Comparison of ENCODE assay signal across 5 cellular contexts in genomic region chr16:87817370-87817769, GRCh38. TPM values are rescaled to one million over a fixed set of nuclear protein-coding genes. Genes with fewer than 3 reads are reported as not detected.
DNase-seq lines count a peak whose midpoint lies in the region; ATAC-seq, FAIRE-seq and TF ChIP-seq lines count a peak whose summit lies in the region.
"Not testable (repeated sequence)": the region's sequence is repeated elsewhere in the genome, so short reads cannot be mapped to it uniquely, and the experiment has no call there.

No MANE protein-coding gene starts in this region.

- H3K27me3 ChIP-seq in BLaER1; HCT116 (ENCODE audit: insufficient read depth, low read length); IMR-90 (ENCODE audit: control insufficient read depth, insufficient read depth, low read length); GM12878 (replicated peaks in 1 of 2; ENCODE audit: control insufficient read depth in 2 of 2, insufficient read depth in 2 of 2, low read length in 1 of 2): not testable (repeated sequence)
- H3K27me3 ChIP-seq in HepG2 (ENCODE audit: control insufficient read depth in 1 of 2, insufficient read depth in 2 of 2, low read length in 2 of 2), result peaks cover 7 to 36% of the 10 kb centered on the region in 2 experiments; a peak in 4 of 5 replicates

- not testable (repeated sequence) for H2BK20ac ChIP-seq in IMR-90 (ENCODE audit: low read depth, low read length)

- not testable (repeated sequence) for TF ChIP-seq POLR2A in HCT116 (IDR thresholded peaks at IDR 0.05; ENCODE audit: borderline replicate concordance, extremely low read depth, insufficient read depth, insufficient read length); IMR-90 (IDR thresholded peaks at IDR 0.05; ENCODE audit: low read depth, low read length); GM12878 (IDR thresholded peaks at IDR 0.05; ENCODE audit: low read depth, low read length); HepG2 (IDR thresholded peaks at IDR 0.05; ENCODE audit: insufficient read depth in 1 of 2, low read depth in 2 of 2, low read length in 2 of 2)

- not testable (repeated sequence) for H3K9ac ChIP-seq in BLaER1; HCT116 (ENCODE audit: low read length); IMR-90 (ENCODE audit: low read depth, low read length); GM12878 (ENCODE audit: control insufficient read depth, insufficient read depth, low read length); HepG2 (ENCODE audit: insufficient read depth, low read depth, low read length)

- not testable (repeated sequence) for BruUV-seq in HCT116 (replicated peaks; lab: Mats Ljungman, UMichigan); IMR-90 (replicated peaks; lab: Mats Ljungman, UMichigan); GM12878 (replicated peaks; lab: Mats Ljungman, UMichigan); HepG2 (replicated peaks; lab: Mats Ljungman, UMichigan)

- DNase-seq in HCT116 (ENCODE audit: low read depth, low spot score); IMR-90; GM12878 (ENCODE audit: low read depth, low spot score); HepG2 (ENCODE audit: low spot score): not testable (repeated sequence)

- H3K79me2 ChIP-seq in HCT116 (ENCODE audit: insufficient read depth, low read length); GM12878 (ENCODE audit: control insufficient read depth, insufficient read depth, low read length); HepG2 (ENCODE audit: insufficient read depth, low read length): not testable (repeated sequence)

- H3K14ac ChIP-seq in IMR-90 (replicated peaks; ENCODE audit: low read depth, low read length), result not testable (repeated sequence)

- H3K9me3 ChIP-seq in BLaER1 (peaks cover 21% of the 10 kb centered on the region), HCT116 (ENCODE audit: control insufficient read depth in 1 of 2, insufficient read depth in 1 of 2, low read depth in 1 of 2, low read length in 2 of 2) (peaks cover 14 to 27% of the 10 kb centered on the region in 2 experiments; a peak in 3 of 4 replicates), IMR-90 (ENCODE audit: control insufficient read depth, insufficient read depth, low read length) (peaks cover 28% of the 10 kb centered on the region), GM12878 (replicated peaks; ENCODE audit: control insufficient read depth, insufficient read depth, low read length) (peaks cover 11% of the 10 kb centered on the region; the same call in 2 of the 3 replicates)
- H3K9me3 ChIP-seq in HepG2 (ENCODE audit: low read length), result not testable (repeated sequence)

- H3K4me2 ChIP-seq in BLaER1, result peak overlapping the region; percentile 68
- H3K4me2 ChIP-seq in HCT116 (ENCODE audit: low read length); IMR-90 (ENCODE audit: low read depth, low read length); GM12878 (ENCODE audit: control insufficient read depth, insufficient read depth); HepG2 (ENCODE audit: low read depth, low read length): not testable (repeated sequence)

- H2AFZ ChIP-seq in HCT116 (ENCODE audit: low read depth, low read length, poor library complexity, severe bottlenecking); IMR-90 (replicated peaks; ENCODE audit: low read length, poor library complexity); GM12878 (ENCODE audit: control insufficient read depth, low read depth, low read length); HepG2 (ENCODE audit: low read length): not testable (repeated sequence)

- not testable (repeated sequence) for ATAC-seq in HCT116; IMR-90 (ENCODE audit: low read depth); GM12878; HepG2

- RAD21 ChIA-PET in HCT116 (lab: Charles Lee; ENCODE audit: low non-redundant PET in 1 of 2, low total read pairs in 2 of 2, uncharacterized antibody in 2 of 2, unreplicated experiment in 2 of 2); GM12878 (lab: Charles Lee; ENCODE audit: unreplicated experiment): not testable (repeated sequence)

- not testable (repeated sequence) for H3K36me3 ChIP-seq in BLaER1; HCT116 (ENCODE audit: control insufficient read depth in 1 of 2, insufficient read depth in 2 of 2, low read length in 2 of 2); IMR-90 (ENCODE audit: control insufficient read depth, insufficient read depth, low read length); GM12878 (ENCODE audit: control insufficient read depth in 2 of 2, insufficient read depth in 2 of 2, low read length in 1 of 2); HepG2 (replicated peaks in 1 of 2; ENCODE audit: control insufficient read depth in 1 of 2, insufficient read depth in 2 of 2, low read length in 2 of 2)

- H3K4ac ChIP-seq in IMR-90 (ENCODE audit: low read depth, low read length), result not testable (repeated sequence)

- not testable (repeated sequence) for H4K20me1 ChIP-seq in BLaER1; HCT116 (ENCODE audit: insufficient read depth); IMR-90 (ENCODE audit: insufficient read depth, low read length); GM12878 (ENCODE audit: control insufficient read depth, insufficient read depth); HepG2 (ENCODE audit: insufficient read depth, low read length)

- POLR2A ChIA-PET in HCT116 (lab: Charles Lee); IMR-90 (lab: Charles Lee; ENCODE audit: unreplicated experiment); GM12878 (lab: Charles Lee); HepG2 (lab: Yijun Ruan, JAX): not testable (repeated sequence)

- H2AK5ac ChIP-seq in IMR-90 (ENCODE audit: low read depth, low read length), result not testable (repeated sequence)

- H3K79me1 ChIP-seq in IMR-90 (ENCODE audit: low read depth in 1 of 2, low read length in 2 of 2), result not testable (repeated sequence)

- not testable (repeated sequence) for FAIRE-seq in GM12878 (lab: Jason Lieb, UNC); HepG2 (lab: Jason Lieb, UNC)

- not testable (repeated sequence) for TF ChIP-seq RAD21 in HCT116 (IDR thresholded peaks at IDR 0.05; ENCODE audit: low read depth); IMR-90 (IDR thresholded peaks at IDR 0.05; ENCODE audit: low read length); GM12878 (IDR thresholded peaks at IDR 0.05; ENCODE audit: insufficient read depth, low read depth, low read length); HepG2 (CRISPR knock-in tag; IDR thresholded peaks at IDR 0.05)

- H4K91ac ChIP-seq in IMR-90 (ENCODE audit: insufficient read depth, low read depth, low read length), result not testable (repeated sequence)

- peak overlapping the region; percentile 90 for H3K27ac ChIP-seq in BLaER1
- H3K27ac ChIP-seq in HCT116 (ENCODE audit: low read depth, low read length); IMR-90 (ENCODE audit: insufficient read depth, low read length); GM12878 (ENCODE audit: control insufficient read depth, insufficient read depth); HepG2 (ENCODE audit: extremely low read length, insufficient read depth, low read length): not testable (repeated sequence)

- SMC1A ChIA-PET in GM12878 (lab: Charles Lee; ENCODE audit: uncharacterized antibody, unreplicated experiment), result interaction anchor here (2.0 kb wide), 1 partner anchor 33 kb away, joined by 7 read pairs; no protein-coding TSS in a partner anchor

- H3K9me2 ChIP-seq in HCT116 (ENCODE audit: insufficient read depth), result not testable (repeated sequence)

- intact Hi-C loops in HCT116 (cut with micrococcal nuclease); IMR-90 (cut with micrococcal nuclease); GM12878 (cut with micrococcal nuclease; ENCODE audit: unreplicated experiment); HepG2 (cut with micrococcal nuclease; ENCODE audit: unreplicated experiment): not testable (repeated sequence)

- H3K23ac ChIP-seq in IMR-90 (ENCODE audit: low read depth, low read length), result not testable (repeated sequence)

- not testable (repeated sequence) for H2BK15ac ChIP-seq in IMR-90 (ENCODE audit: low read depth, low read length)

- not testable (repeated sequence) for H3K56ac ChIP-seq in IMR-90 (ENCODE audit: extremely low read depth, insufficient read depth, low read length)

- 67% methylated on average over 1 of the region's 7 CpGs; no CpG with 5 or more reads in 1 of the 2 experiments for WGBS in IMR-90 (ENCODE audit: extremely low coverage in 2 of 2, insufficient read length in 1 of 2), 2 experiments
- 56% methylated on average over 7 of the region's 7 CpGs for WGBS in GM12878 (ENCODE audit: insufficient coverage, insufficient replicate concordance, low lambda C conversion rate, missing lambda C conversion rate)
- WGBS in HepG2 (ENCODE audit: low lambda C conversion rate), result 61% methylated on average over 7 of the region's 7 CpGs

- in situ Hi-C loops in IMR-90 (cut with MboI; ENCODE audit: low sequenced_read_pairs); GM12878 (cut with MboI); HepG2 (cut with HindIII; ENCODE audit: extremely low pct_ligation_motif_present, low pct_unique_long_range_greater_than_20kb): not testable (repeated sequence)

- not testable (repeated sequence) for H2BK120ac ChIP-seq in IMR-90 (ENCODE audit: low read depth, low read length)

- not testable (repeated sequence) for H4K8ac ChIP-seq in IMR-90 (ENCODE audit: low read depth in 2 of 2, low read length in 2 of 2)

- H2AK9ac ChIP-seq in IMR-90 (replicated peaks; ENCODE audit: low read depth, low read length, poor library complexity), result not testable (repeated sequence)

- H3K4me3 ChIP-seq in BLaER1, result peak overlapping the region; percentile 29; the same call in 1 of the 2 replicates
- H3K4me3 ChIP-seq in HCT116 (replicated peaks in 1 of 2; ENCODE audit: low read depth in 1 of 2, low read length in 2 of 2); IMR-90 (ENCODE audit: insufficient read depth, low read depth, low read length); GM12878; HepG2 (replicated peaks in 1 of 3; ENCODE audit: insufficient read depth in 1 of 3, low read depth in 2 of 3, low read length in 3 of 3): not testable (repeated sequence)

- H3K9me1 ChIP-seq in IMR-90 (ENCODE audit: insufficient read depth, low read length), result not testable (repeated sequence)

- H3K18ac ChIP-seq in IMR-90 (ENCODE audit: low read depth, low read length), result not testable (repeated sequence)

- dilution Hi-C loops in IMR-90 (cut with HindIII; ENCODE audit: low sequenced_read_pairs, unreplicated experiment), result not testable (repeated sequence)

- H4K5ac ChIP-seq in IMR-90 (ENCODE audit: low read depth, low read length), result not testable (repeated sequence)

- not testable (repeated sequence) for TF ChIP-seq CTCF in HCT116 (IDR thresholded peaks at IDR 0.05 in 2 of 3, conservative IDR thresholded peaks at IDR 0.05 in 1 of 3; ENCODE audit: borderline replicate concordance in 1 of 3, insufficient read depth in 1 of 3, low read depth in 2 of 3, low read length in 2 of 3); IMR-90 (conservative IDR thresholded peaks at IDR 0.05; ENCODE audit: low read depth, low read length); GM12878 (IDR thresholded peaks at IDR 0.05 in 2 of 3, conservative IDR thresholded peaks at IDR 0.05 in 1 of 3; ENCODE audit: control insufficient read depth in 2 of 3, extremely low read depth in 1 of 3, insufficient read depth in 1 of 3, low read depth in 3 of 3, low read length in 3 of 3); HepG2 (CRISPR knock-in tag; IDR thresholded peaks at IDR 0.05)

- H2BK5ac ChIP-seq in IMR-90 (ENCODE audit: low read depth, low read length, poor library complexity, severe bottlenecking), result not testable (repeated sequence)

- H3K4me1 ChIP-seq in BLaER1 (peaks cover 84% of the 10 kb centered on the region), HepG2 (ENCODE audit: insufficient read depth, low read length) (peaks cover 50% of the 10 kb centered on the region)
- H3K4me1 ChIP-seq in HCT116 (ENCODE audit: control insufficient read depth in 1 of 2, insufficient read depth in 2 of 2, low read length in 2 of 2); IMR-90 (ENCODE audit: control insufficient read depth, insufficient read depth, low read length); GM12878 (ENCODE audit: control insufficient read depth, insufficient read depth, low read length): not testable (repeated sequence)

- not testable (repeated sequence) for TF ChIP-seq EP300 in GM12878 (IDR thresholded peaks at IDR 0.05; ENCODE audit: borderline replicate concordance in 1 of 2, control insufficient read depth in 1 of 2, low read depth in 2 of 2, low read length in 2 of 2); HepG2 (IDR thresholded peaks at IDR 0.05; ENCODE audit: low read depth in 2 of 2, low read length in 2 of 2); HepG2 (CRISPR knock-in tag; IDR thresholded peaks at IDR 0.05; ENCODE audit: borderline replicate concordance)

- CTCF ChIA-PET in HCT116 (lab: Charles Lee); IMR-90 (lab: Yijun Ruan, JAX); GM12878 (lab: Yijun Ruan, JAX); HepG2 (lab: Yijun Ruan, JAX; ENCODE audit: low intra/inter-chr PET ratio, low total read pairs): not testable (repeated sequence)

RNA-seq across cellular contexts. Expression of gene KLHDC4, which starts 51.6 kb away (rescaled TPM):
- 107 TPM for total RNA-seq in HCT116 (2021; ENCODE audit: unreplicated experiment)
- polyA plus RNA-seq in HCT116 (2012), result 52.5 and 56.9 TPM in 2 replicates
- 13.6 and 16.1 TPM in 2 replicates for total RNA-seq in IMR-90 (2012; rRNA removed)
- 19.0 and 22.9 TPM in 2 replicates for polyA plus RNA-seq in IMR-90 (2012; rRNA removed)
- polyA plus RNA-seq in IMR-90 (2012; cell fraction: cytosol; rRNA removed), result 19.5 and 22.2 TPM in 2 replicates
- 70.1 and 93.8 TPM in 2 replicates for polyA plus RNA-seq in IMR-90 (2012; cell fraction: nucleus; rRNA removed; ENCODE audit: low replicate concordance)
- 106 and 116 TPM in 2 replicates for total RNA-seq in GM12878 (2013; cell fraction: nucleolus; rRNA removed)
- 34.0 and 36.6 TPM in 2 replicates for total RNA-seq in GM12878 (2014; rRNA removed)
- total RNA-seq in GM12878 (2014; rRNA removed; fragmentation: Illumina TruSeq; extraction: Trizol), result 24.2 and 26.1 TPM in 2 replicates
- 54.8 and 62.1 TPM in 2 replicates for total RNA-seq in GM12878 (2021)
- 13.3 TPM for polyA plus RNA-seq in GM12878 (2011; ENCODE audit: low read depth)
- 13.4 and 20.3 TPM in 2 replicates for polyA plus RNA-seq in GM12878 (2011; rRNA removed)
- polyA plus RNA-seq in GM12878 (2011; cell fraction: cytosol; rRNA removed), result 24.3 and 37.2 TPM in 2 replicates
- 74.9 and 135 TPM in 2 replicates for polyA plus RNA-seq in GM12878 (2011; cell fraction: nucleus; rRNA removed)
- 33.1 and 37.7 TPM in 2 replicates for polyA plus RNA-seq in GM12878 (2012)
- 25.7 and 34.3 TPM in 2 replicates for polyA plus RNA-seq in GM12878 (2014; fragmentation: Illumina TruSeq; extraction: Trizol)
- polyA plus RNA-seq in GM12878 (2014; fragmentation: Nextera tagmentation; extraction: Ambion mirVana), result 1 to 10 TPM in 1 of 2 experiments, under 1 TPM in 1; 0.80 to 4.1 TPM
- 39.1 and 59.3 TPM in 2 replicates for polyA plus RNA-seq in GM12878 (2014; rRNA removed)
- 10 to 100 TPM; 31.6 to 37.1 TPM for polyA plus RNA-seq in GM12878 (2016; fragmentation: Nextera tagmentation; extraction: Ambion mirVana)
- 17.8 and 26.1 TPM in 2 replicates for polyA minus RNA-seq in GM12878 (2011; rRNA and poly(A)+ RNA removed)
- 9.1 and 10.4 TPM in 2 replicates for polyA minus RNA-seq in GM12878 (2011; cell fraction: cytosol; rRNA and poly(A)+ RNA removed)
- 19.5 and 42.4 TPM in 2 replicates for polyA minus RNA-seq in GM12878 (2011; cell fraction: nucleus; rRNA and poly(A)+ RNA removed)
- total RNA-seq in HepG2 (2016; rRNA removed; fragmentation: Illumina TruSeq; extraction: Trizol), result 26.7 and 31.8 TPM in 2 replicates
- 19.6 and 21.0 TPM in 2 replicates for total RNA-seq in HepG2 (2016; cell fraction: cytosol; rRNA removed; fragmentation: Illumina TruSeq; extraction: Trizol; ENCODE audit: low read depth)
- 27.2 and 34.0 TPM in 2 replicates for total RNA-seq in HepG2 (2016; cell fraction: insoluble cytoplasmic fraction; rRNA removed; fragmentation: Illumina TruSeq; extraction: Trizol)
- 12.7 and 13.0 TPM in 2 replicates for total RNA-seq in HepG2 (2016; cell fraction: membrane; rRNA removed; fragmentation: Illumina TruSeq; extraction: Trizol)
- 35.2 and 38.5 TPM in 2 replicates for total RNA-seq in HepG2 (2016; cell fraction: nucleus; rRNA removed; fragmentation: Illumina TruSeq; extraction: Trizol)
- 18.7 and 22.7 TPM in 2 replicates for polyA plus RNA-seq in HepG2 (2011; rRNA removed)
- 8.9 and 14.1 TPM in 2 replicates for polyA plus RNA-seq in HepG2 (2011; cell fraction: cytosol; rRNA removed)
- 122 TPM in 2 replicates for polyA plus RNA-seq in HepG2 (2011; cell fraction: nucleus; rRNA removed)
- 24.2 and 33.3 TPM in 2 replicates for polyA plus RNA-seq in HepG2 (2012)
- polyA plus RNA-seq in HepG2 (2016; cell fraction: cytosol; fragmentation: Illumina TruSeq; extraction: Trizol; ENCODE audit: low read depth), result 3.6 TPM in 2 replicates
- 25.4 and 27.5 TPM in 2 replicates for polyA plus RNA-seq in HepG2 (2016; cell fraction: insoluble cytoplasmic fraction; fragmentation: Illumina TruSeq; extraction: Trizol; ENCODE audit: low read depth)
- polyA plus RNA-seq in HepG2 (2016; cell fraction: membrane; fragmentation: Illumina TruSeq; extraction: Trizol; ENCODE audit: low read depth), result 6.5 and 8.9 TPM in 2 replicates
- 82.6 and 96.2 TPM in 2 replicates for polyA plus RNA-seq in HepG2 (2016; cell fraction: nucleus; fragmentation: Illumina TruSeq; extraction: Trizol; ENCODE audit: insufficient read depth, low read depth)
- 24.4 and 42.1 TPM in 2 replicates for polyA minus RNA-seq in HepG2 (2011; rRNA and poly(A)+ RNA removed; ENCODE audit: low replicate concordance)
- 8.9 and 11.7 TPM in 2 replicates for polyA minus RNA-seq in HepG2 (2011; cell fraction: cytosol; rRNA and poly(A)+ RNA removed)
- 42.6 and 46.6 TPM in 2 replicates for polyA minus RNA-seq in HepG2 (2011; cell fraction: nucleus; rRNA and poly(A)+ RNA removed)

RNA-seq across cellular contexts. Expression of gene SLC7A5, which starts 51.9 kb away (rescaled TPM):
- total RNA-seq in HCT116 (2021; ENCODE audit: unreplicated experiment) (482 TPM), IMR-90 (2012; rRNA removed) (11.3 and 13.6 TPM in 2 replicates), GM12878 (2014; rRNA removed) (29.8 and 33.4 TPM in 2 replicates), GM12878 (2014; rRNA removed; fragmentation: Illumina TruSeq; extraction: Trizol) (11.4 and 13.0 TPM in 2 replicates), GM12878 (2021) (95.1 and 101 TPM in 2 replicates), HepG2 (2016; rRNA removed; fragmentation: Illumina TruSeq; extraction: Trizol) (84.4 and 155 TPM in 2 replicates)
- 533 and 540 TPM in 2 replicates for polyA plus RNA-seq in HCT116 (2012)
- polyA plus RNA-seq in IMR-90 (2012; rRNA removed) (87.9 and 101 TPM in 2 replicates), GM12878 (2011; rRNA removed) (4.8 and 8.6 TPM in 2 replicates), GM12878 (2014; fragmentation: Illumina TruSeq; extraction: Trizol) (10.1 and 38.1 TPM in 2 replicates), GM12878 (2014; fragmentation: Nextera tagmentation; extraction: Ambion mirVana) (1 to 10 TPM; 2.3 to 4.2 TPM), GM12878 (2014; rRNA removed) (44.5 and 51.5 TPM in 2 replicates), GM12878 (2016; fragmentation: Nextera tagmentation; extraction: Ambion mirVana) (10 to 100 TPM; 55.0 to 56.2 TPM), HepG2 (2011; rRNA removed) (79.6 and 84.0 TPM in 2 replicates)
- 70.4 and 146 TPM in 2 replicates for polyA plus RNA-seq in IMR-90 (2012; cell fraction: cytosol; rRNA removed)
- 88.7 and 147 TPM in 2 replicates for polyA plus RNA-seq in IMR-90 (2012; cell fraction: nucleus; rRNA removed; ENCODE audit: low replicate concordance)
- total RNA-seq in GM12878 (2013; cell fraction: nucleolus; rRNA removed), result 30.6 and 32.7 TPM in 2 replicates
- polyA plus RNA-seq in GM12878 (2011; ENCODE audit: low read depth), result 25.8 TPM
- polyA plus RNA-seq in GM12878 (2011; cell fraction: cytosol; rRNA removed), result 15.8 and 16.8 TPM in 2 replicates
- polyA plus RNA-seq in GM12878 (2011; cell fraction: nucleus; rRNA removed), result 25.1 and 32.3 TPM in 2 replicates
- polyA plus RNA-seq in GM12878 (2012), result 45.2 and 60.4 TPM in 2 replicates
- polyA minus RNA-seq in GM12878 (2011; rRNA and poly(A)+ RNA removed), result 10.7 and 17.2 TPM in 2 replicates
- 20.3 and 21.6 TPM in 2 replicates for polyA minus RNA-seq in GM12878 (2011; cell fraction: cytosol; rRNA and poly(A)+ RNA removed)
- polyA minus RNA-seq in GM12878 (2011; cell fraction: nucleus; rRNA and poly(A)+ RNA removed), result 10.8 and 18.6 TPM in 2 replicates
- 20.4 and 21.0 TPM in 2 replicates for total RNA-seq in HepG2 (2016; cell fraction: cytosol; rRNA removed; fragmentation: Illumina TruSeq; extraction: Trizol; ENCODE audit: low read depth)
- 65.4 and 165 TPM in 2 replicates for total RNA-seq in HepG2 (2016; cell fraction: insoluble cytoplasmic fraction; rRNA removed; fragmentation: Illumina TruSeq; extraction: Trizol)
- total RNA-seq in HepG2 (2016; cell fraction: membrane; rRNA removed; fragmentation: Illumina TruSeq; extraction: Trizol), result 76.8 and 82.0 TPM in 2 replicates
- total RNA-seq in HepG2 (2016; cell fraction: nucleus; rRNA removed; fragmentation: Illumina TruSeq; extraction: Trizol), result 144 and 171 TPM in 2 replicates
- polyA plus RNA-seq in HepG2 (2011; cell fraction: cytosol; rRNA removed), result 58.4 and 80.8 TPM in 2 replicates
- 118 and 147 TPM in 2 replicates for polyA plus RNA-seq in HepG2 (2011; cell fraction: nucleus; rRNA removed)
- polyA plus RNA-seq in HepG2 (2012), result 135 and 207 TPM in 2 replicates
- polyA plus RNA-seq in HepG2 (2016; cell fraction: cytosol; fragmentation: Illumina TruSeq; extraction: Trizol; ENCODE audit: low read depth), result 17.8 and 19.1 TPM in 2 replicates
- 93.2 and 121 TPM in 2 replicates for polyA plus RNA-seq in HepG2 (2016; cell fraction: insoluble cytoplasmic fraction; fragmentation: Illumina TruSeq; extraction: Trizol; ENCODE audit: low read depth)
- 56.5 and 59.3 TPM in 2 replicates for polyA plus RNA-seq in HepG2 (2016; cell fraction: membrane; fragmentation: Illumina TruSeq; extraction: Trizol; ENCODE audit: low read depth)
- polyA plus RNA-seq in HepG2 (2016; cell fraction: nucleus; fragmentation: Illumina TruSeq; extraction: Trizol; ENCODE audit: insufficient read depth, low read depth), result 307 and 313 TPM in 2 replicates
- 157 and 170 TPM in 2 replicates for polyA minus RNA-seq in HepG2 (2011; rRNA and poly(A)+ RNA removed; ENCODE audit: low replicate concordance)
- polyA minus RNA-seq in HepG2 (2011; cell fraction: cytosol; rRNA and poly(A)+ RNA removed), result 88.7 and 88.8 TPM in 2 replicates
- polyA minus RNA-seq in HepG2 (2011; cell fraction: nucleus; rRNA and poly(A)+ RNA removed), result 35.7 and 42.5 TPM in 2 replicates
